Comparison of ENCODE assay signal across 13 cellular contexts in genomic region chr4:87054900-87055299, GRCh38.
DNase-seq lines count a peak whose midpoint lies in the region; ATAC-seq and TF ChIP-seq lines count a peak whose summit lies in the region.
"Had no signal": no experiment of that assay in that cellular context is flagged by ENCODE, and none has a peak within 500 bp of the region (broad histone marks: within the 10 kb centered on the region; RNA-seq: fewer than 3 reads in every experiment).

No MANE protein-coding gene starts in this region.

- peak overlapping the region in 3 of 5 experiments; percentile 57 to 90 (median 66) for H3K27ac Mint-ChIP-seq in brain

- no peak overlapping the region for H3K4me2 ChIP-seq in IMR-90 (ENCODE audit: low read depth, low read length)
- H3K4me2 ChIP-seq in PC-3 (ENCODE audit: low read length) = no peak overlapping the region

- H3K27me3 ChIP-seq in IMR-90 (ENCODE audit: control insufficient read depth, insufficient read depth, low read length) (no peaks in the 10 kb centered on the region), subcutaneous abdominal adipose tissue (ENCODE audit: control insufficient read depth in 5 of 5, insufficient read depth in 4 of 5, low read length in 5 of 5) (no peaks in the 10 kb centered on the region), PC-3 (ENCODE audit: low read length) (no peaks in the 10 kb centered on the region)

- peaks cover 15% of the 10 kb centered on the region; the same call in 1 of the 2 replicates for H3K9me1 ChIP-seq in IMR-90 (ENCODE audit: insufficient read depth, low read length)

- no peak overlapping the region for H2BK15ac ChIP-seq in IMR-90 (ENCODE audit: low read depth, low read length)

- ATAC-seq in IMR-90 (ENCODE audit: low read depth) (no peak), PC-3 (no peak), HG02588 (IDR thresholded peaks at IDR 0.05; ENCODE audit: unreplicated experiment) (no peak)

- H3K4me3 ChIP-seq in IMR-90 (ENCODE audit: insufficient read depth, low read depth, low read length) (no peak overlapping the region), subcutaneous abdominal adipose tissue (ENCODE audit: low read depth in 1 of 5, low read length in 5 of 5) (no peak overlapping the region), PC-3 (ENCODE audit: low read length) (no peak overlapping the region)

- H3K9ac ChIP-seq in IMR-90 (ENCODE audit: low read depth, low read length) = no peak overlapping the region
- peak overlapping the region in 1 of 5 donors; percentile 57 for H3K9ac ChIP-seq in subcutaneous abdominal adipose tissue (ENCODE audit: low read length in 5 of 5)
- H3K9ac ChIP-seq in PC-3 (ENCODE audit: low read length) = no peak overlapping the region

- WGBS in IMR-90 (ENCODE audit: extremely low coverage in 2 of 2, insufficient read length in 1 of 2), 2 experiments = no CpG with 5 or more reads among the region's 3 CpGs

- peaks cover 28% of the 10 kb centered on the region for H4K20me1 ChIP-seq in IMR-90 (ENCODE audit: insufficient read depth, low read length)
- no peaks in the 10 kb centered on the region for H4K20me1 ChIP-seq in PC-3 (ENCODE audit: low read length)

- no peak overlapping the region for H2BK5ac ChIP-seq in IMR-90 (ENCODE audit: low read depth, low read length, poor library complexity, severe bottlenecking)

- in situ Hi-C loops in IMR-90 (cut with MboI; ENCODE audit: low sequenced_read_pairs) = no loop called here

- H2BK20ac ChIP-seq in IMR-90 (ENCODE audit: low read depth, low read length) = no peak overlapping the region

- no peak overlapping the region for H2BK120ac ChIP-seq in IMR-90 (ENCODE audit: low read depth, low read length)

- BruUV-seq in IMR-90 (replicated peaks; lab: Mats Ljungman, UMichigan) (no TSS peak), PC-3 (replicated peaks; lab: Mats Ljungman, UMichigan) (no TSS peak)

- no peak for DNase-seq in IMR-90
- DNase-seq in midbrain (lab: John Stamatoyannopoulos, UW) = peak; percentile 33
- DNase-seq in stimulated activated CD4-positive, alpha-beta T cell treated with anti-CD3 and anti-CD28 coated beads, Interleukin-1b, Interleukin-23, amount 100 ng/mL, for 48 hours = no peak
- no peak for DNase-seq in PC-3
- no peak for DNase-seq in NCI-H524 (lab: John Stamatoyannopoulos, UW)
- DNase-seq: activated CD4-positive, alpha-beta T cell treated with anti-CD3 and anti-CD28 coated beads, Interleukin-2, amount 50 U/mL, for 48 hours; activated effector memory CD4-positive, alpha-beta T cell treated with Interleukin-2 at 50 U/mL for 16 hours; glutamatergic neuron; T-helper 1 cell had no signal

- dilution Hi-C loops in IMR-90 (cut with HindIII; ENCODE audit: low sequenced_read_pairs, unreplicated experiment) = no loop called here

- H2AK9ac ChIP-seq in IMR-90 (replicated peaks; ENCODE audit: low read depth, low read length, poor library complexity) = no peak overlapping the region

- H4K91ac ChIP-seq in IMR-90 (ENCODE audit: insufficient read depth, low read depth, low read length) = no peak overlapping the region

- H3K9me3 ChIP-seq in IMR-90 (ENCODE audit: control insufficient read depth, insufficient read depth, low read length) (no peaks in the 10 kb centered on the region), subcutaneous abdominal adipose tissue (ENCODE audit: control insufficient read depth in 5 of 5, low read length in 5 of 5) (no peaks in the 10 kb centered on the region), PC-3 (ENCODE audit: low read length) (no peaks in the 10 kb centered on the region)

- H3K27ac ChIP-seq in IMR-90 (ENCODE audit: insufficient read depth, low read length) (no peak overlapping the region), subcutaneous abdominal adipose tissue (ENCODE audit: low read depth, low read length) (peak overlapping the region; percentile 77), PC-3 (ENCODE audit: low read length) (no peak overlapping the region)

- H3K56ac ChIP-seq in IMR-90 (ENCODE audit: extremely low read depth, insufficient read depth, low read length) = no peak overlapping the region

- peaks cover 33 to 70% of the 10 kb centered on the region in 2 experiments for H3K79me1 ChIP-seq in IMR-90 (ENCODE audit: low read depth in 1 of 2, low read length in 2 of 2)

- TF ChIP-seq POLR2A in IMR-90 (IDR thresholded peaks at IDR 0.05; ENCODE audit: low read depth, low read length) = no peak

- no peak overlapping the region for H3K18ac ChIP-seq in IMR-90 (ENCODE audit: low read depth, low read length)

- H2AK5ac ChIP-seq in IMR-90 (ENCODE audit: low read depth, low read length) = no peak overlapping the region

- intact Hi-C loops in IMR-90 (cut with micrococcal nuclease) = loop anchor here (5.0 kb wide), 1 partner anchor 43 kb away; no protein-coding TSS in a partner anchor
- intact Hi-C loops in PC-3 (cut with micrococcal nuclease) = no loop called here

- CTCF ChIA-PET in IMR-90 (lab: Yijun Ruan, JAX) = interaction anchor here (1.3 kb wide), 1 partner anchor 12 kb away, joined by 3 read pairs; no protein-coding TSS in a partner anchor
- CTCF ChIA-PET in PC-3 (lab: Charles Lee) = no interaction called here

- H3K9me3 Mint-ChIP-seq in brain = peaks cover 0 to 3% (median 0%) of the 10 kb centered on the region in 5 experiments
- H3K9me3 Mint-ChIP-seq: nephron had no signal

- no peak for TF ChIP-seq RAD21 in IMR-90 (IDR thresholded peaks at IDR 0.05; ENCODE audit: low read length)

- H3K14ac ChIP-seq in IMR-90 (replicated peaks; ENCODE audit: low read depth, low read length) = 0 out of 2 replicates have a peak overlapping the region, but pooled peaks have one; percentile 16

- peaks cover 74% of the 10 kb centered on the region for H3K4me1 Mint-ChIP-seq in brain

- H3K4me1 ChIP-seq in IMR-90 (ENCODE audit: control insufficient read depth, insufficient read depth, low read length) = peaks cover 14% of the 10 kb centered on the region
- peaks cover 12 to 72% (median 59%) of the 10 kb centered on the region in 5 donors for H3K4me1 ChIP-seq in subcutaneous abdominal adipose tissue (ENCODE audit: control insufficient read depth in 5 of 5, insufficient read depth in 5 of 5, low read length in 5 of 5)
- H3K4me1 ChIP-seq in PC-3 (ENCODE audit: insufficient read depth, low read length) = peaks cover 37% of the 10 kb centered on the region

- H2AFZ ChIP-seq in IMR-90 (replicated peaks; ENCODE audit: low read length, poor library complexity) (no peak overlapping the region), PC-3 (ENCODE audit: low read length) (no peak overlapping the region)

- H3K4me3 Mint-ChIP-seq in brain = peak overlapping the region in 2 of 5 experiments; percentile 4 to 6
- H3K4me3 Mint-ChIP-seq: nephron had no signal

- H3K36me3 ChIP-seq in IMR-90 (ENCODE audit: control insufficient read depth, insufficient read depth, low read length) (no peaks in the 10 kb centered on the region), subcutaneous abdominal adipose tissue (ENCODE audit: control insufficient read depth in 5 of 5, insufficient read depth in 5 of 5, low read length in 5 of 5) (peaks cover 0 to 7% (median 1%) of the 10 kb centered on the region in 5 donors), PC-3 (ENCODE audit: low read depth, low read length) (no peaks in the 10 kb centered on the region)

- no peak overlapping the region for H4K8ac ChIP-seq in IMR-90 (ENCODE audit: low read depth in 2 of 2, low read length in 2 of 2)

- no peaks in the 10 kb centered on the region for H3K27me3 Mint-ChIP-seq in brain

- H4K5ac ChIP-seq in IMR-90 (ENCODE audit: low read depth, low read length) = no peak overlapping the region

- peaks cover 16% of the 10 kb centered on the region; the same call in 1 of the 2 replicates for H3K79me2 ChIP-seq in PC-3 (ENCODE audit: low read length)

- no peak for TF ChIP-seq CTCF in IMR-90 (conservative IDR thresholded peaks at IDR 0.05; ENCODE audit: low read depth, low read length)
- TF ChIP-seq CTCF in brain (conservative IDR thresholded peaks at IDR 0.05) = no peak
- no peak for TF ChIP-seq CTCF in PC-3 (conservative IDR thresholded peaks at IDR 0.05; ENCODE audit: low read depth, low read length)

- H3K36me3 Mint-ChIP-seq in brain = peaks cover 28% of the 10 kb centered on the region

- H3K9me2 ChIP-seq in PC-3 (replicated peaks; ENCODE audit: low read length) = no peaks in the 10 kb centered on the region

- H3K4ac ChIP-seq in IMR-90 (ENCODE audit: low read depth, low read length) = no peak overlapping the region

- peaks cover 4% of the 10 kb centered on the region for H3F3A ChIP-seq in PC-3 (ENCODE audit: low read length, unreplicated experiment)

- no peak overlapping the region for H3K23ac ChIP-seq in IMR-90 (ENCODE audit: low read depth, low read length)

- POLR2A ChIA-PET in IMR-90 (lab: Charles Lee; ENCODE audit: unreplicated experiment) = no interaction called here
- POLR2A ChIA-PET in PC-3 (lab: Charles Lee; ENCODE audit: unreplicated experiment) = no interaction called here

TF ChIP-seq in IMR-90, 13 proteins besides CTCF, POLR2A, EP300 and RAD21 (continues in another document):
- TF ChIP-seq MAFK (IDR thresholded peaks at IDR 0.05; ENCODE audit: low read depth, low read length) (no peak), MAZ (IDR thresholded peaks at IDR 0.05; ENCODE audit: borderline replicate concordance, low read depth, low read length) (no peak), USF2 (IDR thresholded peaks at IDR 0.05; ENCODE audit: low read depth, low read length) (no peak), MXI1 (IDR thresholded peaks at IDR 0.05; ENCODE audit: borderline replicate concordance, low read depth, low read length) (no peak), FOS (IDR thresholded peaks at IDR 0.05; ENCODE audit: low read depth, low read length) (no peak), RCOR1 (IDR thresholded peaks at IDR 0.05; ENCODE audit: insufficient replicate concordance, low read length) (no peak), RFX5 (IDR thresholded peaks at IDR 0.05; ENCODE audit: low read depth, low read length) (no peak), CEBPB (IDR thresholded peaks at IDR 0.05; ENCODE audit: low read depth, low read length) (no peak), BHLHE40 (IDR thresholded peaks at IDR 0.05; ENCODE audit: low read depth, low read length) (no peak)
